In genomic region chr1:51578383-51579109, GRCh38 we compare ENCODE assay signal across 12 cellular contexts. TPM values are rescaled to one million over a fixed set of nuclear protein-coding genes. Genes with fewer than 3 reads are reported as not detected.
DNase-seq lines count a peak whose midpoint lies in the region; ATAC-seq and TF ChIP-seq lines count a peak whose summit lies in the region.
"Had no signal": no experiment of that assay in that cellular context is flagged by ENCODE, and none has a peak within 500 bp of the region (broad histone marks: within the 10 kb centered on the region; RNA-seq: fewer than 3 reads in every experiment).

No MANE protein-coding gene starts in this region.

- H3K27me3 Mint-ChIP-seq in chondrocyte (ENCODE audit: low read depth): no peaks in the 10 kb centered on the region
- H3K27me3 Mint-ChIP-seq: CD4-positive, alpha-beta memory T cell had no signal

- H3K9ac ChIP-seq in trophoblast cell (ENCODE audit: low read length): no peak overlapping the region

- H4K8ac ChIP-seq in trophoblast cell (ENCODE audit: low read depth, low read length): no peak overlapping the region

- H2AK5ac ChIP-seq in trophoblast cell (ENCODE audit: low read length): no peak overlapping the region

- no peaks in the 10 kb centered on the region for H3K9me3 ChIP-seq in trophoblast cell (ENCODE audit: insufficient read depth, low read depth, low read length)

- no peak overlapping the region for H4K91ac ChIP-seq in trophoblast cell (ENCODE audit: low read depth, low read length)

- no peak for TF ChIP-seq CTCF in GM10266 (IDR thresholded peaks at IDR 0.05; ENCODE audit: control insufficient read depth, insufficient read depth, low read depth, missing control alignments)
- TF ChIP-seq CTCF in chondrocyte (IDR thresholded peaks at IDR 0.05): no peak

- ATAC-seq in GM19463 (IDR thresholded peaks at IDR 0.05; ENCODE audit: unreplicated experiment): peak; percentile 85
- ATAC-seq in HG03108 (IDR thresholded peaks at IDR 0.05; ENCODE audit: unreplicated experiment): peak; percentile 88
- ATAC-seq: GM23338 had no signal

- H3K18ac ChIP-seq in trophoblast cell (ENCODE audit: low read length): no peak overlapping the region

- DNase-seq in GM10266 (ENCODE audit: extremely low spot score): peak; percentile 21
- peak; percentile 28 for DNase-seq in SKM-1 (lab: John Stamatoyannopoulos, UW; ENCODE audit: unreplicated experiment)
- DNase-seq in NCI-H146 treated with DMSO at 0.1 percent for 48 hours (lab: John Stamatoyannopoulos, UW; ENCODE audit: unreplicated experiment): no peak
- no peak for DNase-seq in trophoblast cell
- no peak for DNase-seq in chondrocyte (ENCODE audit: low spot score)
- no peak for DNase-seq in epidermal melanocyte (ENCODE audit: insufficient read length, low spot score)
- DNase-seq: CD4-positive, alpha-beta memory T cell; midbrain; NCI-H1930 had no signal

- H3K4me3 ChIP-seq in trophoblast cell (ENCODE audit: low read depth, low read length): no peak overlapping the region
- H3K4me3 ChIP-seq: GM23338 had no signal

- no peaks in the 10 kb centered on the region for H3K79me1 ChIP-seq in trophoblast cell (ENCODE audit: low read length)

- H2BK120ac ChIP-seq in trophoblast cell (ENCODE audit: insufficient read depth, low read length, poor library complexity): no peak overlapping the region

- H3K36me3 ChIP-seq in trophoblast cell (ENCODE audit: control insufficient read depth in 1 of 2, insufficient read depth in 2 of 2, low read length in 2 of 2): no peaks in the 10 kb centered on the region

- H2AFZ ChIP-seq in trophoblast cell (ENCODE audit: insufficient read depth, low read length, poor library complexity): no peak overlapping the region

- no peak overlapping the region for H3K14ac ChIP-seq in trophoblast cell (ENCODE audit: low read length)

- H3K36me3 Mint-ChIP-seq in chondrocyte (ENCODE audit: low read depth): no peaks in the 10 kb centered on the region
- H3K36me3 Mint-ChIP-seq: CD4-positive, alpha-beta memory T cell had no signal

- no peak overlapping the region for H3K23ac ChIP-seq in trophoblast cell (ENCODE audit: low read length)

- H3K4me2 ChIP-seq in trophoblast cell (ENCODE audit: low read length): no peak overlapping the region
- H3K4me2 ChIP-seq: GM23338 had no signal

- no CpG with 5 or more reads among the region's 3 CpGs for WGBS in trophoblast cell (ENCODE audit: extremely low coverage, insufficient coverage, insufficient read length)

- H2BK12ac ChIP-seq in trophoblast cell (ENCODE audit: low read length): no peak overlapping the region

- no peak overlapping the region for H3K4me3 Mint-ChIP-seq in chondrocyte (ENCODE audit: unreplicated experiment)
- H3K4me3 Mint-ChIP-seq: CD4-positive, alpha-beta memory T cell; GM23338 had no signal

- no peak overlapping the region for H4K12ac ChIP-seq in trophoblast cell (ENCODE audit: low read depth, low read length)

- peaks cover 19% of the 10 kb centered on the region for H3K4me1 Mint-ChIP-seq in chondrocyte (ENCODE audit: low read depth)
- H3K4me1 Mint-ChIP-seq: GM23338 had no signal

- no peak overlapping the region for H3K4ac ChIP-seq in trophoblast cell (ENCODE audit: low read depth, low read length)

- no peaks in the 10 kb centered on the region for H3K9me3 Mint-ChIP-seq in chondrocyte (ENCODE audit: low read depth)
- H3K9me3 Mint-ChIP-seq: GM23338 had no signal

- no peak overlapping the region for H2BK5ac ChIP-seq in trophoblast cell (ENCODE audit: low read depth, low read length, poor library complexity)

- no peaks in the 10 kb centered on the region for H3K79me2 ChIP-seq in trophoblast cell (ENCODE audit: control insufficient read depth, insufficient read depth, low read length, poor library complexity)

- no peak overlapping the region for H3K27ac ChIP-seq in trophoblast cell (ENCODE audit: low read depth, low read length)

- H3K27ac Mint-ChIP-seq in chondrocyte (ENCODE audit: unreplicated experiment): no peak overlapping the region
- H3K27ac Mint-ChIP-seq: GM23338 had no signal

- no peaks in the 10 kb centered on the region for H3K4me1 ChIP-seq in trophoblast cell (ENCODE audit: control insufficient read depth in 1 of 2, insufficient read depth in 2 of 2, low read length in 2 of 2)

- no peaks in the 10 kb centered on the region for H3K27me3 ChIP-seq in trophoblast cell (ENCODE audit: insufficient read depth, low read length)

RNA-seq across cellular contexts. Expression of gene OSBPL9, which starts 38.3 kb away (rescaled TPM):
- polyA plus RNA-seq in trophoblast cell (2013): 187 and 189 TPM in 2 replicates
- total RNA-seq in chondrocyte: 178 to 258 TPM (median 186 TPM) in 3 replicates

RNA-seq across cellular contexts. Expression of gene EPS15, which starts 59.5 kb away (rescaled TPM):
- polyA plus RNA-seq in trophoblast cell (2013): 53.3 and 53.4 TPM in 2 replicates
- 81.4 to 93.0 TPM (median 82.3 TPM) in 3 replicates for total RNA-seq in chondrocyte

Comparison
In these comparisons a context has a peak if more than half of its experiments do, and no peak if none do; other contexts are left out.
1. DNase-seq: peak in GM10266 (single experiment) and SKM-1 (single experiment); none in NCI-H146 treated with DMSO at 0.1 percent for 48 hours (single experiment), trophoblast cell (0 of 2), chondrocyte (single experiment) and epidermal melanocyte (single experiment).